Comparison of ENCODE assay signal across 2 cellular contexts in the genomic region with DNA sequence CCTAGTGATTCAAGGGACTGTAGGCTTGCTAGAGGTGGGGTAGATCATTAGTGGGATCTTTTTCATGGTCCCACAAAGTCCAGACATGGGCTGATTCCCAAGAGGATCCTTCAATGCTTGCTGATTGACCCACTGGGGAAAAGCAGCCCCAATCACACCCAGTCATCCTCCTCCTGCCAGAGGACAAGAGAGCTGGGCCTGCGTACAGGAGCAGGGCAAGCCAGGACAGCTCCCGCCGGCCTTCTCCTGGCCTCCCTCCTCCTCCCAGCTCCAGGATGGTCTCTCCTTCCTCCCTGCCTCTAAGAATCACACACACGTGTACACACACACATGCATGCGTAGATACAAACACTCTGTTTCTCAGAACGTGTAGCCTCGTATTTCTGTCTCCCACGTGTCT.
TF ChIP-seq lines count a peak whose summit lies in the region.

No MANE protein-coding gene starts in this region.

TF ChIP-seq in HepG2, 621 proteins besides CTCF, POLR2A, EP300 and RAD21:
- TF ChIP-seq MBD4 (IDR thresholded peaks at IDR 0.05; ENCODE audit: borderline replicate concordance, low read length) (no peak), ZNF263 (CRISPR knock-in tag; IDR thresholded peaks at IDR 0.05) (0 out of 2 replicates have a peak, but pooled peaks have one; percentile 45)

TF ChIP-seq in K562, 482 proteins besides CTCF, POLR2A, EP300 and RAD21:
- TF ChIP-seq, protein P1, sequence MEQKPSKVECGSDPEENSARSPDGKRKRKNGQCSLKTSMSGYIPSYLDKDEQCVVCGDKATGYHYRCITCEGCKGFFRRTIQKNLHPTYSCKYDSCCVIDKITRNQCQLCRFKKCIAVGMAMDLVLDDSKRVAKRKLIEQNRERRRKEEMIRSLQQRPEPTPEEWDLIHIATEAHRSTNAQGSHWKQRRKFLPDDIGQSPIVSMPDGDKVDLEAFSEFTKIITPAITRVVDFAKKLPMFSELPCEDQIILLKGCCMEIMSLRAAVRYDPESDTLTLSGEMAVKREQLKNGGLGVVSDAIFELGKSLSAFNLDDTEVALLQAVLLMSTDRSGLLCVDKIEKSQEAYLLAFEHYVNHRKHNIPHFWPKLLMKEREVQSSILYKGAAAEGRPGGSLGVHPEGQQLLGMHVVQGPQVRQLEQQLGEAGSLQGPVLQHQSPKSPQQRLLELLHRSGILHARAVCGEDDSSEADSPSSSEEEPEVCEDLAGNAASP (IDR thresholded peaks at IDR 0.05): no peak
- peak; percentile 22; the same call in 1 of the 2 replicates for TF ChIP-seq ZNF263 (CRISPR knock-in tag; IDR thresholded peaks at IDR 0.05; ENCODE audit: borderline replicate concordance)
TF ChIP-seq in K562: peak in this region for 1.
